ENCODE assay signal across 8 cellular contexts in the genomic region with DNA sequence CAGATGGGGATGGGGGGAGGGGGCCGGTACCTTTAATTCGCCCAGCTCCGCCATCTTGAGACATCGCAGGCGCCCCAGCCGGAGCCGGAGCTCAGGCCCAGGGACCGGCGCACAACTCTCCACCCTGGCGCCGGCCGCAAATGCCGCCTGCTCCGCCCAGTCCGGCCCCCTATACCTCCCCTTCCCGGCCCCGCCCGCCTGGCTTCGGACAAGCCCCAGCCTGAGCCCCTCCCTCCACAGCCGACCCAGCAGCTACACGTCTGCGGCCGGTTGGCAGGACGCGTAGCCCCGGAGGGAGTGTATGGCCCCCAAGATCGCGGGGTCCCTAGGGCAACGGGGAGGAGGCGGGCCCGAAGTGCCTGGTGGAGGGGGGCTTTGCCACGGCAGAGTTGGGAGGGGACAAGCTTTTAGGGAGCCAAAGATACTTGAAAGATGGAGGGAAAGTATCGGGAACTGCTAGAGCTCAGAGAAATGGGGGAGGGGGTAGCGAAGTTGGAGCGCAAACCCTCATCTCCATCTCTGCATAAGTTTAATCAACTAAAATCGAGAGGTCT. TPM values are rescaled to one million over a fixed set of nuclear protein-coding genes. Genes with fewer than 3 reads are reported as not detected.
A peak's percentile ranks its signal among the peaks of the same experiment; 100 is the strongest.
DNase-seq lines count a peak whose midpoint lies in the region; ATAC-seq, FAIRE-seq and TF ChIP-seq lines count a peak whose summit lies in the region.

A gene (minus strand): TSS at position 145 of the 554 bp plus-strand sequence. CDS start 91 bp downstream, at position 54.

- no peak for FAIRE-seq in D721Med (lab: Jason Lieb, UNC)

- peak; percentile 81 for ATAC-seq in GM21515 (IDR thresholded peaks at IDR 0.05; ENCODE audit: unreplicated experiment)
- ATAC-seq in mucosa of descending colon, result peak; percentile 96

- peak within 1 kb of the TSS; percentile 65 for H3K9ac ChIP-seq in OCI-LY1 (ENCODE audit: low read length)

- H3K9me3 ChIP-seq in OCI-LY1 (ENCODE audit: low read length), result no peaks in the 10 kb centered on the region
- no peaks in the 10 kb centered on the region for H3K9me3 ChIP-seq in mucosa of descending colon

- H4K20me1 ChIP-seq in OCI-LY1 (ENCODE audit: insufficient read depth, low read length), result no peaks in the 10 kb centered on the region

- DNase-seq in D721Med (ENCODE audit: insufficient read length, low spot score) (peak; percentile 94), HuH-7 (ENCODE audit: low spot score) (peak; percentile 90), activated T-cell treated with anti-CD3 and anti-CD28 coated beads for 24 hours (ENCODE audit: low read depth) (peak; percentile 84), epidermal melanocyte (ENCODE audit: insufficient read length, low spot score) (peak; percentile 95), mucosa of descending colon (peak; percentile 95 to 97 (median 97))
- DNase-seq in stimulated activated CD8-positive, alpha-beta memory T cell treated with anti-CD3 and anti-CD28 coated beads, Interleukin-4, amount 100 ng/mL, for 1 hour (ENCODE audit: low read depth in 2 of 2, low spot score in 1 of 2), result peak; percentile 67 to 71

- no peaks in the 10 kb centered on the region for H3F3A ChIP-seq in OCI-LY1 (ENCODE audit: insufficient read depth, low read length)

- peak within 1 kb of the TSS; percentile 90 for H2AFZ ChIP-seq in OCI-LY1 (ENCODE audit: low read length)

- H3K79me2 ChIP-seq in OCI-LY1 (ENCODE audit: insufficient read depth, low read length), result no peaks in the 10 kb centered on the region

- H3K4me1 ChIP-seq in OCI-LY1 (ENCODE audit: insufficient read depth, low read length, severe bottlenecking), result peaks cover 12% of the 10 kb centered on the region
- H3K4me1 ChIP-seq in mucosa of descending colon (ENCODE audit: low read depth), result peaks cover 4% of the 10 kb centered on the region

- TF ChIP-seq CTCF in D721Med (IDR thresholded peaks at IDR 0.05; ENCODE audit: insufficient read depth, missing control alignments) (no peak), OCI-LY1 (IDR thresholded peaks at IDR 0.05; ENCODE audit: low read length) (no peak), mucosa of descending colon (IDR thresholded peaks at IDR 0.05) (no peak)

- H3K27ac ChIP-seq in OCI-LY1 (ENCODE audit: low read depth, low read length, poor library complexity, severe bottlenecking), result peak within 1 kb of the TSS; percentile 4

- no peaks in the 10 kb centered on the region for H3K9me2 ChIP-seq in OCI-LY1 (ENCODE audit: low read depth, low read length)

- H3K36me3 ChIP-seq in OCI-LY1 (ENCODE audit: insufficient read depth, low read length) (peaks cover 10% of the 10 kb centered on the region; the same call in 1 of the 2 replicates), mucosa of descending colon (ENCODE audit: low read depth) (no peaks in the 10 kb centered on the region)

- intact Hi-C loops in mucosa of descending colon (cut with DNase I, micrococcal nuclease), result no loop called here

- H3K4me2 ChIP-seq in OCI-LY1 (ENCODE audit: low read length), result peak within 1 kb of the TSS; percentile 66

- H3K4me3 ChIP-seq in OCI-LY1 (ENCODE audit: low read depth, low read length, poor library complexity, severe bottlenecking) (peak within 1 kb of the TSS; percentile 69), mucosa of descending colon (peak within 1 kb of the TSS; percentile 63)

- no peaks in the 10 kb centered on the region for H3K27me3 ChIP-seq in OCI-LY1 (ENCODE audit: insufficient read depth, low read length)

RNA-seq across cellular contexts. Expression of the gene that starts here (rescaled TPM):
- 10 to 100 TPM; 11.6 to 26.6 (median 14.8) TPM for total RNA-seq in mucosa of descending colon

Comparison
In these comparisons a context has a peak if more than half of its experiments do, and no peak if none do; other contexts are left out.
1. Peak in every context shown above with its lines: DNase-seq, ATAC-seq, H3K4me3 ChIP-seq and H3K27ac ChIP-seq.